Comparison of ENCODE assay signal across 27 cellular contexts in genomic region chr3:127899200-127899599, GRCh38. TPM values are rescaled to one million over a fixed set of nuclear protein-coding genes. Genes with fewer than 3 reads are reported as not detected.
"Had no signal": no experiment of that assay in that cellular context is flagged by ENCODE, and none has a peak within 500 bp of the region (broad histone marks: within the 10 kb centered on the region; RNA-seq: fewer than 3 reads in every experiment).

No MANE protein-coding gene starts in this region.

- H3K79me2 ChIP-seq: parathyroid adenoma had no signal

- H3K36me3 ChIP-seq: heart right ventricle, stomach, vagina had no signal

- H3K9ac ChIP-seq: parathyroid adenoma had no signal

- H3K9me3 ChIP-seq: heart right ventricle, mucosa of descending colon, stomach, vagina had no signal

- H3K4me1 ChIP-seq: parathyroid adenoma, stomach, vagina had no signal

- H3K27ac ChIP-seq: parathyroid adenoma, stomach, vagina had no signal

- H3K4me1 Mint-ChIP-seq: brain, immature natural killer cell had no signal

- H3K36me3 Mint-ChIP-seq: brain had no signal

- H3K4me3 ChIP-seq: heart right ventricle, mucosa of descending colon, stomach, vagina had no signal

- H3K27me3 ChIP-seq: heart right ventricle, stomach, vagina had no signal

- DNase-seq: activated CD4-positive, alpha-beta T cell treated with anti-CD3 and anti-CD28 coated beads for 4 hours; activated CD4-positive, alpha-beta T cell treated with anti-CD3 and anti-CD28 coated beads, Interleukin-2, amount 50 U/mL, for 48 hours; activated CD4-positive, CD25-positive, alpha-beta regulatory T cell; activated naive CD4-positive, alpha-beta T cell treated with Interleukin-2 at 50 U/mL for 16 hours; activated T-cell treated with anti-CD3 and anti-CD28 coated beads, Interleukin-2, amount 50 U/mL, for 48 hours; effector CD4-positive, alpha-beta T cell; erythroblast; foreskin fibroblast; heart right ventricle; immature natural killer cell; mucosa of descending colon; nephron progenitor cell; nucleus accumbens; right cardiac atrium; stimulated activated CD4-positive, alpha-beta T cell treated with anti-CD3 and anti-CD28 coated beads, Interleukin-12 subunit alpha, Interleukin-12 subunit beta, amount 100 ng/mL, for 4 hours; stimulated activated CD4-positive, alpha-beta T cell treated with anti-CD3 and anti-CD28 coated beads, Interleukin-4, amount 100 ng/mL, for 4 hours; stomach; T1000 had no signal

- ATAC-seq: mucosa of descending colon, right cardiac atrium had no signal

- H3K4me3 Mint-ChIP-seq: brain, immature natural killer cell, memory B cell, nephron progenitor cell had no signal

- H3K27ac Mint-ChIP-seq: brain, immature natural killer cell, nephron progenitor cell had no signal

RNA-seq across cellular contexts. Expression of gene KBTBD12, which starts 15.8 kb away (rescaled TPM):
- total RNA-seq: activated CD8-positive, alpha-beta memory T cell treated with anti-CD3 and anti-CD28 coated beads for 36 hours; chondrocyte; fibroblast of lung; pulmonary artery endothelial cell; T-helper 1 cell treated with Interleukin-12 subunit alpha and Interleukin-12 subunit beta and Interleukin-4 antibody, amounts not matched to agents 30 ng/mL and 1 ng/mL, for 36 hours; vagina had no signal
- polyA plus RNA-seq: fibroblast of lung, immature natural killer cell had no signal
